1 cellular context compared by ENCODE assay signal in the genomic region with DNA sequence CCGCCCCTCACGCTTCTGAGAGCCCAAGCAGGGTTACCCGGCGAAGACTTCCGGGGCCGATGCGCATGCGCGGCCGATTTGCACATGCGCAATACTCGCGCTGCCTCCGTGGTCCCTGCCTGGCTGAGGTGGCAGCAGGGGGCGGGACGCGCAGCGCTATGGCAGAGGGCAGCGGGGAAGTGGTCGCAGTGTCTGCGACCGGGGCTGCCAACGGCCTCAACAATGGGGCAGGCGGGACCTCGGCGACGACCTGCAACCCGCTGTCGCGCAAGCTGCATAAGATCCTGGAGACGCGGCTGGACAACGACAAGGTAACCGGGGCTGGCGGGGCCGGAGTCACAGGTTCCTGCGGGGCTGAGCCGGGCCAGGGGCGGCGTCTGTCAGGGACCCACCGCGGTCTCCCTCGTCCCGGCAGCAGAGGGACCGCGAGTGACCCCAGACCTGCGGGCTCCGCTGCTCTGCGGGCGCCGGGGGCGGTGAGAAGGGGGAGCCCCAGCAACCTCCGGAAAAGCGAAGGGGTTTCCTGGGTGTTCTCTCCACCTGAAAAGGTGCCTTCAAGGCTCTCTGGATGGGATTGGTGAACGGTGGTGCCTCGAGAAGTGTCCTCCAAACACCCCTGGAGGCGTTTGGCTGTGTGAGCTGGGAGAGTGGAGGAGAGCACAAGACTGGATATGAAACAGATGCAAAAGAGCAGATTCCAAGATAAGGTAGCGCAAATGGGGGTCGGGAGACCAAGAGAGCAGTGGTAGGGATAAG.
A peak's percentile ranks its signal among the peaks of the same experiment; 100 is the strongest.
TF ChIP-seq lines count a peak whose summit lies in the region.

Gene COG6, plus strand, starts transcription at position 94 of the 756 bp plus-strand sequence. Its CDS starts 65 bp downstream, at position 159.

TF ChIP-seq in HepG2, 621 proteins besides CTCF, POLR2A, EP300 and RAD21 (continued from another document and continues in another):
- TF ChIP-seq ZNF710 (CRISPR knock-in tag; IDR thresholded peaks at IDR 0.05; ENCODE audit: borderline replicate concordance) (0 out of 2 replicates have a peak, but pooled peaks have one; percentile 64), GATA4 (IDR thresholded peaks at IDR 0.05; ENCODE audit: borderline replicate concordance, low read depth) (no peak), ZBTB2 (CRISPR knock-in tag; IDR thresholded peaks at IDR 0.05; ENCODE audit: low read depth) (no peak), SALL2 (CRISPR knock-in tag; IDR thresholded peaks at IDR 0.05) (peak; percentile 63; the same call in 1 of the 2 replicates), ZBTB34 (CRISPR knock-in tag; IDR thresholded peaks at IDR 0.05) (no peak), PBX3 (CRISPR knock-in tag; IDR thresholded peaks at IDR 0.05; ENCODE audit: borderline replicate concordance) (peak; percentile 73; the same call in 1 of the 2 replicates), ZNF292 (CRISPR knock-in tag; IDR thresholded peaks at IDR 0.05; ENCODE audit: borderline replicate concordance, low read depth) (peak; percentile 83), ZNF33B (CRISPR knock-in tag; IDR thresholded peaks at IDR 0.05) (no peak), MLLT10 (CRISPR knock-in tag; IDR thresholded peaks at IDR 0.05) (no peak), ZNF549 (CRISPR knock-in tag; IDR thresholded peaks at IDR 0.05) (no peak), CENPT (CRISPR knock-in tag; IDR thresholded peaks at IDR 0.05; ENCODE audit: low read depth) (no peak), LCORL (IDR thresholded peaks at IDR 0.05) (no peak), LCORL (CRISPR knock-in tag; IDR thresholded peaks at IDR 0.05) (peak; percentile 56; the same call in 1 of the 2 replicates), SMAD3 (CRISPR knock-in tag; IDR thresholded peaks at IDR 0.05) (0 out of 2 replicates have a peak, but pooled peaks have one; percentile 19), HDAC1 (CRISPR knock-in tag; IDR thresholded peaks at IDR 0.05) (peak; percentile 82), TAF1 (CRISPR knock-in tag; IDR thresholded peaks at IDR 0.05) (peak; percentile 91), FOXK1 (CRISPR knock-in tag; IDR thresholded peaks at IDR 0.05; ENCODE audit: borderline replicate concordance, low read depth) (peak; percentile 24; the same call in 1 of the 2 replicates), MXD4 (CRISPR knock-in tag; IDR thresholded peaks at IDR 0.05) (peak; percentile 57; the same call in 1 of the 2 replicates), SETDB1 (CRISPR knock-in tag; IDR thresholded peaks at IDR 0.05; ENCODE audit: borderline replicate concordance) (no peak), SRSF1 (optimal IDR thresholded peaks at IDR 0.05; ENCODE audit: low read depth, low read length) (no peak), TSC22D2 (CRISPR knock-in tag; IDR thresholded peaks at IDR 0.05; ENCODE audit: borderline replicate concordance) (peak; percentile 65), FLYWCH1 (CRISPR knock-in tag; IDR thresholded peaks at IDR 0.05) (no peak), KLF9 (CRISPR knock-in tag; IDR thresholded peaks at IDR 0.05; ENCODE audit: low read depth) (no peak), ZBTB3 (CRISPR knock-in tag; IDR thresholded peaks at IDR 0.05; ENCODE audit: borderline replicate concordance, low read depth) (no peak), ZNF556 (CRISPR knock-in tag; IDR thresholded peaks at IDR 0.05; ENCODE audit: borderline replicate concordance) (peak; percentile 46; the same call in 1 of the 2 replicates), ZBTB25 (CRISPR knock-in tag; IDR thresholded peaks at IDR 0.05) (no peak), ZNF891 (CRISPR knock-in tag; IDR thresholded peaks at IDR 0.05) (peak; percentile 44; the same call in 1 of the 2 replicates), ZBTB7B (CRISPR knock-in tag; IDR thresholded peaks at IDR 0.05) (peak; percentile 69; the same call in 1 of the 2 replicates), RBFOX2 (IDR thresholded peaks at IDR 0.05; ENCODE audit: low read depth, low read length) (peak; percentile 89), ZNF225 (CRISPR knock-in tag; IDR thresholded peaks at IDR 0.05) (peak; percentile 67; the same call in 1 of the 2 replicates), TCF12 (IDR thresholded peaks at IDR 0.05) (no peak), TCF12 (CRISPR knock-in tag; IDR thresholded peaks at IDR 0.05) (peak; percentile 56; the same call in 1 of the 2 replicates), POLR2G (IDR thresholded peaks at IDR 0.05; ENCODE audit: low read depth, low read length) (peak; percentile 76)
- TF ChIP-seq, protein P1, sequence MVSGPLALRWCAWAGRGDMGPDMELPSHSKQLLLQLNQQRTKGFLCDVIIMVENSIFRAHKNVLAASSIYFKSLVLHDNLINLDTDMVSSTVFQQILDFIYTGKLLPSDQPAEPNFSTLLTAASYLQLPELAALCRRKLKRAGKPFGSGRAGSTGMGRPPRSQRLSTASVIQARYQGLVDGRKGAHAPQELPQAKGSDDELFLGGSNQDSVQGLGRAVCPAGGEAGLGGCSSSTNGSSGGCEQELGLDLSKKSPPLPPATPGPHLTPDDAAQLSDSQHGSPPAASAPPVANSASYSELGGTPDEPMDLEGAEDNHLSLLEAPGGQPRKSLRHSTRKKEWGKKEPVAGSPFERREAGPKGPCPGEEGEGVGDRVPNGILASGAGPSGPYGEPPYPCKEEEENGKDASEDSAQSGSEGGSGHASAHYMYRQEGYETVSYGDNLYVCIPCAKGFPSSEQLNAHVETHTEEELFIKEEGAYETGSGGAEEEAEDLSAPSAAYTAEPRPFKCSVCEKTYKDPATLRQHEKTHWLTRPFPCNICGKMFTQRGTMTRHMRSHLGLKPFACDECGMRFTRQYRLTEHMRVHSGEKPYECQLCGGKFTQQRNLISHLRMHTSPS (CRISPR knock-in tag; IDR thresholded peaks at IDR 0.05; ENCODE audit: low read depth): peak; percentile 68; the same call in 1 of the 2 replicates
- TF ChIP-seq, protein P2, sequence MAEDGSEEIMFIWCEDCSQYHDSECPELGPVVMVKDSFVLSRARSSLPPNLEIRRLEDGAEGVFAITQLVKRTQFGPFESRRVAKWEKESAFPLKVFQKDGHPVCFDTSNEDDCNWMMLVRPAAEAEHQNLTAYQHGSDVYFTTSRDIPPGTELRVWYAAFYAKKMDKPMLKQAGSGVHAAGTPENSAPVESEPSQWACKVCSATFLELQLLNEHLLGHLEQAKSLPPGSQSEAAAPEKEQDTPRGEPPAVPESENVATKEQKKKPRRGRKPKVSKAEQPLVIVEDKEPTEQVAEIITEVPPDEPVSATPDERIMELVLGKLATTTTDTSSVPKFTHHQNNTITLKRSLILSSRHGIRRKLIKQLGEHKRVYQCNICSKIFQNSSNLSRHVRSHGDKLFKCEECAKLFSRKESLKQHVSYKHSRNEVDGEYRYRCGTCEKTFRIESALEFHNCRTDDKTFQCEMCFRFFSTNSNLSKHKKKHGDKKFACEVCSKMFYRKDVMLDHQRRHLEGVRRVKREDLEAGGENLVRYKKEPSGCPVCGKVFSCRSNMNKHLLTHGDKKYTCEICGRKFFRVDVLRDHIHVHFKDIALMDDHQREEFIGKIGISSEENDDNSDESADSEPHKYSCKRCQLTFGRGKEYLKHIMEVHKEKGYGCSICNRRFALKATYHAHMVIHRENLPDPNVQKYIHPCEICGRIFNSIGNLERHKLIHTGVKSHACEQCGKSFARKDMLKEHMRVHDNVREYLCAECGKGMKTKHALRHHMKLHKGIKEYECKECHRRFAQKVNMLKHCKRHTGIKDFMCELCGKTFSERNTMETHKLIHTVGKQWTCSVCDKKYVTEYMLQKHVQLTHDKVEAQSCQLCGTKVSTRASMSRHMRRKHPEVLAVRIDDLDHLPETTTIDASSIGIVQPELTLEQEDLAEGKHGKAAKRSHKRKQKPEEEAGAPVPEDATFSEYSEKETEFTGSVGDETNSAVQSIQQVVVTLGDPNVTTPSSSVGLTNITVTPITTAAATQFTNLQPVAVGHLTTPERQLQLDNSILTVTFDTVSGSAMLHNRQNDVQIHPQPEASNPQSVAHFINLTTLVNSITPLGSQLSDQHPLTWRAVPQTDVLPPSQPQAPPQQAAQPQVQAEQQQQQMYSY (CRISPR knock-in tag; IDR thresholded peaks at IDR 0.05): no peak
- TF ChIP-seq, protein P3, sequence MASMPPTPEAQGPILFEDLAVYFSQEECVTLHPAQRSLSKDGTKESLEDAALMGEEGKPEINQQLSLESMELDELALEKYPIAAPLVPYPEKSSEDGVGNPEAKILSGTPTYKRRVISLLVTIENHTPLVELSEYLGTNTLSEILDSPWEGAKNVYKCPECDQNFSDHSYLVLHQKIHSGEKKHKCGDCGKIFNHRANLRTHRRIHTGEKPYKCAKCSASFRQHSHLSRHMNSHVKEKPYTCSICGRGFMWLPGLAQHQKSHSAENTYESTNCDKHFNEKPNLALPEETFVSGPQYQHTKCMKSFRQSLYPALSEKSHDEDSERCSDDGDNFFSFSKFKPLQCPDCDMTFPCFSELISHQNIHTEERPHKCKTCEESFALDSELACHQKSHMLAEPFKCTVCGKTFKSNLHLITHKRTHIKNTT (CRISPR knock-in tag; IDR thresholded peaks at IDR 0.05): no peak
- TF ChIP-seq, protein P4, sequence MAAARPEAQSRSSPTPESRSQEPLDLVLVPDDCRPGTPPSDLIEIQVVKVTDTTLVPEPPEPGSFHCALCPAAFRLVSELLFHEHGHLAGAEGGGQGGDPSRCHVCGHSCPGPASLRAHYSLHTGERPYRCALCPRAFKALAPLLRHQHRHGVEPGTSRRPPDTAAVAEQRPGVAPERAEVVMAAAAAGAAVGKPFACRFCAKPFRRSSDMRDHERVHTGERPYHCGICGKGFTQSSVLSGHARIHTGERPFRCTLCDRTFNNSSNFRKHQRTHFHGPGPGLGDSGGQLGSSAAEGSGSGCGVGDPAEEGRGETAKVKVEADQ (CRISPR knock-in tag; IDR thresholded peaks at IDR 0.05; ENCODE audit: borderline replicate concordance): peak; percentile 65; the same call in 1 of the 2 replicates
